Comparison of ENCODE assay signal across 16 cellular contexts in the genomic region with DNA sequence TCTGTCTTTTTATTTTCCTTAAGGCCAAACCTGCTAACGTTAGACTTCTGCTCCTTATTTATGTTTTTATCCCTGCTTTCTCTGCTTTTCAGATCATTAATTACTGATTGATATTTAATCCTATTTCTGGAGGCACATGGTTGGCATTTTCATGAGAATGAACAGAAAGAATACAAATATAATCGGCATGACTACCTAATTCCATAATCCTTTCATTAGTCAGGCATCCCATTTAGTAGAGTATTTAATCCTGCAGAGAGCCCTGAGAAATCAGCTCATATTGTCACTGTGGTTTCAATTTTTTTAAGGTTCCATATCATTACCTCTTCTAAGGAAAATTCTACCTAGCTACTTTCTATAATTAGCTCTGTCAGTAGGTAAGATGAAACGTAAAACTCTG.
DNase-seq lines count a peak whose midpoint lies in the region; ATAC-seq and TF ChIP-seq lines count a peak whose summit lies in the region.
"Had no signal": no experiment of that assay in that cellular context is flagged by ENCODE, and none has a peak within 500 bp of the region (broad histone marks: within the 10 kb centered on the region; RNA-seq: fewer than 3 reads in every experiment).

No MANE protein-coding gene starts in this region.

- CTCF ChIA-PET in A673 (lab: Charles Lee) = no interaction called here
- CTCF ChIA-PET in CD4-positive, alpha-beta memory T cell (lab: Charles Lee; ENCODE audit: partially characterized antibody) = no interaction called here

- POLR2A ChIA-PET in A673 (lab: Charles Lee; ENCODE audit: low non-redundant PET) = interaction anchor here (0.6 kb wide), 1 partner anchor 239 kb away, joined by 5 read pairs; the partner anchor contains the start of gene NCAM2
- POLR2A ChIA-PET in CD4-positive, alpha-beta memory T cell (lab: Charles Lee; ENCODE audit: partially characterized antibody) = no interaction called here

- TF ChIP-seq CTCF in A673 (conservative IDR thresholded peaks at IDR 0.05; ENCODE audit: low read depth, low read length) (no peak), WERI-Rb-1 (IDR thresholded peaks at IDR 0.05; ENCODE audit: low read depth, low read length) (no peak), thyroid gland (IDR thresholded peaks at IDR 0.05) (no peak)

- peak; percentile 66 for DNase-seq in A673 (ENCODE audit: low spot score)
- peak; percentile 73 for DNase-seq in NCI-H82 (lab: John Stamatoyannopoulos, UW)
- no peak for DNase-seq in WERI-Rb-1
- no peak for DNase-seq in thyroid gland
- DNase-seq in left colon = no peak
- no peak for DNase-seq in CD4-positive, alpha-beta memory T cell
- DNase-seq: CD4-positive, CD25-positive, alpha-beta regulatory T cell; CD8-positive, alpha-beta memory T cell; DMS153; DND-41; GM23248; H7; HCEC 1CT had no signal

- H3K4me1 ChIP-seq in A673 (ENCODE audit: insufficient read depth, low read length, poor library complexity, severe bottlenecking) (peaks cover 48% of the 10 kb centered on the region), thyroid gland (no peaks in the 10 kb centered on the region)
- H3K4me1 ChIP-seq in CD4-positive, alpha-beta memory T cell (ENCODE audit: insufficient read depth, low read length) = no peaks in the 10 kb centered on the region
- H3K4me1 ChIP-seq: BLaER1 had no signal

- H3K9me3 ChIP-seq in A673 (ENCODE audit: low read depth, low read length, poor library complexity, severe bottlenecking) (no peaks in the 10 kb centered on the region), WERI-Rb-1 (ENCODE audit: severe bottlenecking) (no peaks in the 10 kb centered on the region), thyroid gland (no peaks in the 10 kb centered on the region)
- no peaks in the 10 kb centered on the region for H3K9me3 ChIP-seq in CD4-positive, alpha-beta memory T cell (ENCODE audit: control insufficient read depth in 1 of 2, low read length in 2 of 2)
- H3K9me3 ChIP-seq: BLaER1 had no signal

- H3K27ac ChIP-seq in A673 (ENCODE audit: low read depth, low read length, poor library complexity, severe bottlenecking) (peak overlapping the region; percentile 29), WERI-Rb-1 (peak overlapping the region; percentile 55), thyroid gland (no peak overlapping the region)
- no peak overlapping the region for H3K27ac ChIP-seq in CD4-positive, alpha-beta memory T cell (ENCODE audit: low read depth, low read length)
- H3K27ac ChIP-seq: BLaER1, GM23248 had no signal

- H3K27me3 ChIP-seq in A673 (replicated peaks; ENCODE audit: insufficient read depth, low read depth, low read length, poor library complexity) (no peaks in the 10 kb centered on the region), WERI-Rb-1 (ENCODE audit: insufficient read depth, low read depth, severe bottlenecking) (no peaks in the 10 kb centered on the region), thyroid gland (no peaks in the 10 kb centered on the region)
- H3K27me3 ChIP-seq in CD4-positive, alpha-beta memory T cell (ENCODE audit: insufficient read depth, low read length) = no peaks in the 10 kb centered on the region
- H3K27me3 ChIP-seq: BLaER1 had no signal

- no peak for TF ChIP-seq POLR2A in thyroid gland (IDR thresholded peaks at IDR 0.05)

- H3K9me3 Mint-ChIP-seq in CD4-positive, alpha-beta memory T cell = peaks cover 0 to 4% (median 0%) of the 10 kb centered on the region in 8 donors

- H3K36me3 ChIP-seq in A673 (ENCODE audit: insufficient read depth, low read length, poor library complexity, severe bottlenecking) (no peaks in the 10 kb centered on the region), WERI-Rb-1 (no peaks in the 10 kb centered on the region), thyroid gland (no peaks in the 10 kb centered on the region)
- H3K36me3 ChIP-seq in CD4-positive, alpha-beta memory T cell (ENCODE audit: insufficient read depth, low read length) = no peaks in the 10 kb centered on the region
- H3K36me3 ChIP-seq: BLaER1 had no signal

- H3K4me3 ChIP-seq in A673 (ENCODE audit: low read depth, low read length, poor library complexity, severe bottlenecking) (no peak overlapping the region), WERI-Rb-1 (ENCODE audit: low read depth, low read length) (no peak overlapping the region), thyroid gland (replicated peaks in 1 of 3) (no peak overlapping the region)
- H3K4me3 ChIP-seq in CD4-positive, alpha-beta memory T cell (ENCODE audit: low read length in 2 of 2) = no peak overlapping the region
- H3K4me3 ChIP-seq: BLaER1, GM23248 had no signal

- H3K4me3 Mint-ChIP-seq in CD4-positive, alpha-beta memory T cell = no peak overlapping the region
- H3K4me3 Mint-ChIP-seq: B cell; CD4-positive, CD25-positive, alpha-beta regulatory T cell; CD8-positive, alpha-beta memory T cell had no signal

- H3K4me1 Mint-ChIP-seq in CD4-positive, alpha-beta memory T cell = no peaks in the 10 kb centered on the region
- H3K4me1 Mint-ChIP-seq: B cell; CD4-positive, CD25-positive, alpha-beta regulatory T cell; CD8-positive, alpha-beta memory T cell had no signal

- H3K27ac Mint-ChIP-seq in CD4-positive, alpha-beta memory T cell = no peak overlapping the region
- H3K27ac Mint-ChIP-seq: B cell; CD4-positive, CD25-positive, alpha-beta regulatory T cell; CD8-positive, alpha-beta memory T cell had no signal

- BruUV-seq in A673 (replicated peaks; lab: Mats Ljungman, UMichigan) = no TSS peak

- WGBS in thyroid gland, 2 donors = 69 to 78% methylated on average over 3 of the region's 3 CpGs

- H3K27me3 Mint-ChIP-seq in CD4-positive, alpha-beta memory T cell = no peaks in the 10 kb centered on the region
- H3K27me3 Mint-ChIP-seq: B cell; CD4-positive, CD25-positive, alpha-beta regulatory T cell; CD8-positive, alpha-beta memory T cell had no signal

- no peaks in the 10 kb centered on the region for H3K36me3 Mint-ChIP-seq in CD4-positive, alpha-beta memory T cell
- H3K36me3 Mint-ChIP-seq: CD4-positive, CD25-positive, alpha-beta regulatory T cell; CD8-positive, alpha-beta memory T cell had no signal

- intact Hi-C loops in A673 (cut with micrococcal nuclease; ENCODE audit: unreplicated experiment) = no loop called here
- intact Hi-C loops in thyroid gland (cut with DNase I) = no loop called here
- intact Hi-C loops in left colon (cut with DNase I, micrococcal nuclease) = no loop called here
- intact Hi-C loops in CD4-positive, alpha-beta memory T cell (cut with micrococcal nuclease) = no loop called here

- ATAC-seq in GM21526 (IDR thresholded peaks at IDR 0.05; ENCODE audit: low FRiP score, unreplicated experiment) (no peak), left colon (no peak)

Comparison
In these comparisons a context has a peak if more than half of its experiments do, and no peak if none do; other contexts are left out.
1. DNase-seq: peak in A673 (single experiment) and NCI-H82 (single experiment); none in WERI-Rb-1 (single experiment), thyroid gland (0 of 2), left colon (0 of 2) and CD4-positive, alpha-beta memory T cell (0 of 5).
2. H3K27ac ChIP-seq: peak in A673 (single experiment) and WERI-Rb-1 (single experiment); none in thyroid gland (0 of 3) and CD4-positive, alpha-beta memory T cell (single experiment).